Comparison of ENCODE assay signal across 8 cellular contexts in the genomic region with DNA sequence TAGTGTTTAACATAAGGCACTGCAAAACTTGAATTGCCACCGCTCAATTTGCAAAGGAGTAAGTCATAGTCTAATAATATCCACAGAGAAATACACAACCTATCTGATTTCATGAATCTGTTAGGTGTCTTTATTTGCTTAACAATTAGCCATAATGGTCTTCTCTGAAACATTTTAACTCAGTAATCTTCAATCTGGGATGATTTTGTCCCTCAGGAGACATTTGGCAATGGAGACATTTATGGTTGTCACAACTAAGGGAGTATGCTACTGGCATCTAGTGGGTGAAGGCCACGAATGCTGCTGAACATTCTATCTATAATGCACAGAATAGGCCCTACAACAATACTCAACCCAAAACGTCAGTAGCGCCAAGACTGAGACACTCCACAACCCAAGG. TPM values are rescaled to one million over a fixed set of nuclear protein-coding genes. Genes with fewer than 3 reads are reported as not detected.
DNase-seq lines count a peak whose midpoint lies in the region; ATAC-seq and TF ChIP-seq lines count a peak whose summit lies in the region.

No MANE protein-coding gene starts in this region.

- H3K4me2 ChIP-seq in OCI-LY3 (ENCODE audit: low read length), result no peak overlapping the region

- no peak for DNase-seq in heart right ventricle
- no peak for DNase-seq in left cardiac atrium
- DNase-seq in fibroblast of villous mesenchyme (ENCODE audit: low read depth), result peak; percentile 3
- DNase-seq in testis, result peak; percentile 37
- DNase-seq in CD1c-positive myeloid dendritic cell (ENCODE audit: extremely low spot score), result no peak
- DNase-seq in activated CD4-positive, alpha-beta T cell treated with anti-CD3 and anti-CD28 coated beads for 4 hours, result no peak

- H3K9me3 ChIP-seq in heart right ventricle (no peaks in the 10 kb centered on the region), OCI-LY3 (ENCODE audit: insufficient read depth, low read length) (no peaks in the 10 kb centered on the region), testis (no peaks in the 10 kb centered on the region)

- H3K27ac ChIP-seq in heart right ventricle (peak overlapping the region in 7 of 10 donors; percentile 22 to 70 (median 38)), OCI-LY3 (ENCODE audit: low read length) (no peak overlapping the region), testis (peak overlapping the region in 1 of 2 donors; percentile 24)

- H3K36me3 ChIP-seq in heart right ventricle, result peaks cover 0 to 17% (median 0%) of the 10 kb centered on the region in 9 donors
- H3K36me3 ChIP-seq in OCI-LY3 (replicated peaks; ENCODE audit: low read depth, low read length), result peaks cover 4% of the 10 kb centered on the region
- no peaks in the 10 kb centered on the region for H3K36me3 ChIP-seq in testis (ENCODE audit: low read depth, missing control alignments)

- peaks cover 2 to 74% (median 50%) of the 10 kb centered on the region in 9 donors for H3K4me1 ChIP-seq in heart right ventricle
- H3K4me1 ChIP-seq in OCI-LY3 (ENCODE audit: low read length), result peaks cover 22% of the 10 kb centered on the region
- peaks cover 12% of the 10 kb centered on the region for H3K4me1 ChIP-seq in testis

- ATAC-seq in heart right ventricle, result no peak
- ATAC-seq in left cardiac atrium, result no peak
- ATAC-seq in GM19467 (IDR thresholded peaks at IDR 0.05; ENCODE audit: unreplicated experiment), result no peak

- no peak for TF ChIP-seq POLR2A in testis (IDR thresholded peaks at IDR 0.05)

- intact Hi-C loops in heart right ventricle (cut with DNase I), result loop anchor here in 5 of 10 donors (5.0 to 10.0 kb wide), 5 partner anchors 45 to 147 kb away; no protein-coding TSS in a partner anchor
- intact Hi-C loops in left cardiac atrium (cut with DNase I), result loop anchor here in 1 of 2 donors (5.0 kb wide), 1 partner anchor 50 kb away; no protein-coding TSS in a partner anchor
- intact Hi-C loops in testis (cut with DNase I; ENCODE audit: low total_unique reads), result no loop called here

- peak in 4 of 9 donors; percentile 6 to 48 (median 37) for TF ChIP-seq CTCF in heart right ventricle (IDR thresholded peaks at IDR 0.05)
- TF ChIP-seq CTCF in OCI-LY3 (IDR thresholded peaks at IDR 0.05; ENCODE audit: low read depth, low read length), result peak; percentile 20
- no peak for TF ChIP-seq CTCF in fibroblast of villous mesenchyme (IDR thresholded peaks at IDR 0.05; ENCODE audit: insufficient read depth, low read depth, low read length)
- no peak for TF ChIP-seq CTCF in testis (IDR thresholded peaks at IDR 0.05)

- no peak overlapping the region for H3K4me3 ChIP-seq in heart right ventricle
- H3K4me3 ChIP-seq in OCI-LY3 (ENCODE audit: low read length), result no peak overlapping the region
- no peak overlapping the region for H3K4me3 ChIP-seq in fibroblast of villous mesenchyme (ENCODE audit: low read depth, low read length)
- no peak overlapping the region for H3K4me3 ChIP-seq in testis

- H3K27me3 ChIP-seq in heart right ventricle, result no peaks in the 10 kb centered on the region
- H3K27me3 ChIP-seq in OCI-LY3 (ENCODE audit: low read depth, low read length), result no peaks in the 10 kb centered on the region
- no peaks in the 10 kb centered on the region for H3K27me3 ChIP-seq in testis

- H3K79me2 ChIP-seq in OCI-LY3 (ENCODE audit: low read length), result peaks cover 91% of the 10 kb centered on the region

- no peak overlapping the region for H3K9ac ChIP-seq in OCI-LY3 (ENCODE audit: low read length)

- WGBS in heart right ventricle, 2 donors, result 46 to 54% methylated on average over 4 of the region's 4 CpGs
- 56 to 62% methylated on average over 4 of the region's 4 CpGs for WGBS in testis, 2 donors

- peaks cover 56% of the 10 kb centered on the region for H4K20me1 ChIP-seq in OCI-LY3 (ENCODE audit: insufficient read depth, low read length)

- no peak overlapping the region for H2AFZ ChIP-seq in OCI-LY3 (ENCODE audit: low read depth, low read length)

RNA-seq across cellular contexts. Expression of gene UBE2G1, which starts 4.3 kb away (rescaled TPM):
- total RNA-seq in heart right ventricle (100 to 1,000 TPM in 6 of 10 donors, 10 to 100 TPM in 4; 82.1 to 119 (median 104) TPM), left cardiac atrium (10 to 100 TPM; 52.7 to 53.4 TPM), fibroblast of villous mesenchyme (37.7 and 45.3 TPM in 2 replicates), testis (10 to 100 TPM; 60.7 to 66.1 TPM)
- polyA plus RNA-seq in heart right ventricle (10 to 100 TPM; 14.9 to 41.1 TPM), testis (ENCODE audit: insufficient read depth, low read depth, low replicate concordance) (50.1 TPM)

Comparison
In these comparisons a context has a peak if more than half of its experiments do, and no peak if none do; other contexts are left out.
1. DNase-seq: peak in fibroblast of villous mesenchyme (single experiment) and testis (single experiment); none in heart right ventricle (0 of 2), left cardiac atrium (single experiment), CD1c-positive myeloid dendritic cell (single experiment) and activated CD4-positive, alpha-beta T cell treated with anti-CD3 and anti-CD28 coated beads for 4 hours (0 of 2).